Comparison of ENCODE assay signal across 21 cellular contexts in the genomic region with DNA sequence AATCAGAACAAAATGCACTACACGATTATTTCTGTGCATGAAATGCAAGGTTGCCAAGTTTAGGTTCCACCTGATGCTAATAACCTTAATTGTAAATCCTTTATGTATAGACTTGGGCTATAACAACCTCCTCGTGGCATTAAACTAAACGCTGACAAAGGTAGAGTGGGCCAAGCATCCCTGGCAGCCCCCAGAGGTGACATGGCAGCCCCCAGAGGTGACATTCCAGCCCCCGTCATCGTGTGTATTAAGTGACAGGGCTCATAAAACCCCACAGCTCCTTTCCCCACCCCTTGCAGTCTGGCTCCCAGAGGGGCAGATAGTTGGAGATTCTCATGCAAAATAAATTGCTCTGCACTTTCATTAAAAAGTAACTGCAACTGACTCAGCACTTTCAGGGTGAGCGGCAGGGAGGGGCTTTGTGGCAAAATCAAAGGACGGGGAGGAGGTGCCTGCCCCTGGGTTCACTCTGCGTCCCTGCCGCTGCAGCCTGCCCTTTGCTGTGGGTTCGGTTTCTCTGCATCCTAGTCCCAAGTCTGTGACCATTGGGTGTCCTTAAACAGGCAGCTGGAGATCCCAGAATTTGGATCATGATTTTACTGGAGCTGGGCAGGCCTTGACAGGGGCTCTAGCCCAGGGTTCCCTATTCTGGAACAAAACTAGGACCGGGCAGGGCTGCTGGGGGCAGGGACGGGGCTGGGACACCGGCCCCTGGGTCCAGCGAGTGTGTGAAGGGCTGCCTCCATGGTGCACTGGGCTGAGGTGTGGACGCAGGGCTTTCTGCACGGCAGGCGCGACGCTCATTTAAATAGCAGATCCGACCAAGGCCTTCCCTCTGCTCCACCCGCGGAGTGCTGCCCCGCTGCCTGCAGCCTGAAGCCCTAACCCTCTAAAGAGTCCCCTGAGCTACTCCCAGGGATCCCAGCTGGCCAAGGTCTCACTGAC.
A peak's percentile ranks its signal among the peaks of the same experiment; 100 is the strongest.
DNase-seq lines count a peak whose midpoint lies in the region; ATAC-seq, FAIRE-seq and TF ChIP-seq lines count a peak whose summit lies in the region.
"Had no signal": no experiment of that assay in that cellular context is flagged by ENCODE, and none has a peak within 500 bp of the region (broad histone marks: within the 10 kb centered on the region; RNA-seq: fewer than 3 reads in every experiment).

No MANE protein-coding gene starts in this region.

- in situ Hi-C loops in K562 (cut with MboI) = no loop called here
- in situ Hi-C loops in HepG2 (cut with HindIII; ENCODE audit: extremely low pct_ligation_motif_present, low pct_unique_long_range_greater_than_20kb) = no loop called here

- BruUV-seq in K562 (replicated peaks; lab: Mats Ljungman, UMichigan) (no TSS peak), HepG2 (replicated peaks; lab: Mats Ljungman, UMichigan) (no TSS peak)

- FAIRE-seq in K562 (lab: Jason Lieb, UNC) = no peak
- FAIRE-seq in HepG2 (lab: Jason Lieb, UNC) = no peak
- FAIRE-seq: TTC549 had no signal

- under 1% methylated on average over 23 of the region's 23 CpGs for WGBS in K562 (ENCODE audit: insufficient coverage, low coverage, missing lambda C conversion rate)
- WGBS in HepG2 (ENCODE audit: low lambda C conversion rate) = 16% methylated on average over 8 of the region's 23 CpGs
- 85 to 87% methylated on average over 23 of the region's 23 CpGs for WGBS in aorta, 2 donors
- WGBS in prostate gland = 68% methylated on average over 22 of the region's 23 CpGs

- H3K9me3 ChIP-seq in HEK293 (ENCODE audit: control insufficient read depth, insufficient read depth, low read depth, low read length) (no peaks in the 10 kb centered on the region), K562 (replicated peaks; ENCODE audit: control insufficient read depth, insufficient read depth, low read depth, low read length) (no peaks in the 10 kb centered on the region), HepG2 (ENCODE audit: low read length) (no peaks in the 10 kb centered on the region), aorta (ENCODE audit: control insufficient read depth, low read length) (no peaks in the 10 kb centered on the region), prostate gland (no peaks in the 10 kb centered on the region)
- H3K9me3 ChIP-seq: heart right ventricle, mucosa of descending colon, tibial artery had no signal

- H3K9me1 ChIP-seq in K562 (ENCODE audit: control insufficient read depth, insufficient read depth, low read length) = peaks cover 3% of the 10 kb centered on the region

- DNase-seq in K562 (ENCODE audit: extremely low read depth in 1 of 4, low spot score in 3 of 4) (no peak), HepG2 (ENCODE audit: low spot score) (no peak), aorta (peak; percentile 18 to 40), NCI-H2081 treated with DMSO at 0.1 percent for 48 hours (lab: John Stamatoyannopoulos, UW) (no peak), prostate gland (ENCODE audit: low spot score) (no peak)
- DNase-seq: activated CD4-positive, alpha-beta T cell treated with anti-CD3 and anti-CD28 coated beads for 36 hours; brain microvascular endothelial cell; C1 segment of cervical spinal cord; GF-D8; heart right ventricle; nucleus accumbens; tibial artery had no signal

- H3K4me2 ChIP-seq in K562 (ENCODE audit: insufficient read depth, low read length) = no peak overlapping the region
- H3K4me2 ChIP-seq in HepG2 (ENCODE audit: low read depth, low read length) = no peak overlapping the region
- H3K4me2 ChIP-seq: KMS-11 had no signal

- ATAC-seq in K562 = no peak
- ATAC-seq in HepG2 = no peak
- ATAC-seq in aorta (ENCODE audit: low FRiP score) = no peak
- ATAC-seq in HG02970 (IDR thresholded peaks at IDR 0.05; ENCODE audit: low FRiP score, unreplicated experiment) = no peak
- ATAC-seq: activated CD4-positive, alpha-beta T cell treated with anti-CD3 and anti-CD28 coated beads for 36 hours; heart right ventricle; mucosa of descending colon; right cardiac atrium; stimulated activated memory B cell treated with anti-CD40 and anti-IgM and Interleukin-4, amounts not matched to agents 10 μg/mL and 1 μg/mL and 100 μg/mL, for 72 hours had no signal

- CTCF ChIA-PET in HEK293 (lab: Yijun Ruan, JAX) (interaction anchor here (0.7 kb wide), 1 partner anchor 72 kb away, joined by 3 read pairs; no protein-coding TSS in a partner anchor), K562 (lab: Yijun Ruan, JAX; ENCODE audit: low intra/inter-chr PET ratio) (no interaction called here), HepG2 (lab: Yijun Ruan, JAX; ENCODE audit: low intra/inter-chr PET ratio, low total read pairs) (no interaction called here)

- TF ChIP-seq CTCF in HEK293 (tag by site-specific recombination; IDR thresholded peaks at IDR 0.05) (no peak), K562 (IDR thresholded peaks at IDR 0.05 in 2 of 3, conservative IDR thresholded peaks at IDR 0.05 in 1 of 3; ENCODE audit: insufficient read depth in 2 of 3, low read depth in 1 of 3, low read length in 3 of 3) (no peak), HepG2 (CRISPR knock-in tag; IDR thresholded peaks at IDR 0.05) (no peak), prostate gland (IDR thresholded peaks at IDR 0.05) (no peak)

- POLR2A ChIA-PET in HEK293 (lab: Yijun Ruan, JAX) (no interaction called here), K562 (lab: Yijun Ruan, JAX) (no interaction called here), HepG2 (lab: Yijun Ruan, JAX) (no interaction called here)

- no peaks in the 10 kb centered on the region for H3K36me3 ChIP-seq in HEK293 (ENCODE audit: control insufficient read depth in 2 of 2, insufficient read depth in 1 of 2, low read length in 2 of 2)
- H3K36me3 ChIP-seq in K562 (ENCODE audit: control insufficient read depth, insufficient read depth, low read length) = no peaks in the 10 kb centered on the region
- no peaks in the 10 kb centered on the region for H3K36me3 ChIP-seq in HepG2 (replicated peaks in 1 of 2; ENCODE audit: control insufficient read depth in 1 of 2, insufficient read depth in 2 of 2, low read length in 2 of 2)
- H3K36me3 ChIP-seq in aorta (ENCODE audit: control insufficient read depth in 1 of 2, insufficient read depth in 2 of 2, low read length in 1 of 2) = no peaks in the 10 kb centered on the region
- H3K36me3 ChIP-seq in prostate gland = no peaks in the 10 kb centered on the region
- H3K36me3 ChIP-seq: brain microvascular endothelial cell, heart right ventricle, tibial artery had no signal

- H3K4me3 ChIP-seq in HEK293 (ENCODE audit: low read depth, low read length) (no peak overlapping the region), K562 (no peak overlapping the region), HepG2 (replicated peaks in 1 of 3; ENCODE audit: insufficient read depth in 1 of 3, low read depth in 2 of 3, low read length in 3 of 3) (no peak overlapping the region), aorta (ENCODE audit: low read length in 2 of 2) (no peak overlapping the region), prostate gland (no peak overlapping the region)
- H3K4me3 ChIP-seq: coronary artery, heart right ventricle, mucosa of descending colon, tibial artery had no signal

- H3K9ac ChIP-seq in K562 (ENCODE audit: insufficient read depth in 1 of 2, low read depth in 2 of 2, low read length in 2 of 2) (no peak overlapping the region; a peak in 1 of 4 replicates), HepG2 (ENCODE audit: insufficient read depth, low read depth, low read length) (no peak overlapping the region)
- H3K9ac ChIP-seq: KMS-11 had no signal

- intact Hi-C loops in K562 (cut with micrococcal nuclease) = no loop called here
- intact Hi-C loops in HepG2 (cut with micrococcal nuclease; ENCODE audit: unreplicated experiment) = no loop called here
- intact Hi-C loops in aorta (cut with DNase I) = no loop called here
- intact Hi-C loops in prostate gland (cut with DNase I) = no loop called here

- H3K27me3 ChIP-seq in K562 (ENCODE audit: control insufficient read depth in 2 of 2, insufficient read depth in 2 of 2, low read length in 2 of 2) = peaks cover 41 to 67% of the 10 kb centered on the region in 2 experiments
- peaks cover 7 to 44% of the 10 kb centered on the region in 2 experiments; a peak in 4 of 5 replicates for H3K27me3 ChIP-seq in HepG2 (ENCODE audit: control insufficient read depth in 1 of 2, insufficient read depth in 2 of 2, low read length in 2 of 2)
- no peaks in the 10 kb centered on the region for H3K27me3 ChIP-seq in aorta (ENCODE audit: control insufficient read depth in 1 of 2, insufficient read depth in 2 of 2, low read length in 1 of 2)
- H3K27me3 ChIP-seq in prostate gland (replicated peaks; ENCODE audit: insufficient read depth) = no peaks in the 10 kb centered on the region
- H3K27me3 ChIP-seq: brain microvascular endothelial cell had no signal

- TF ChIP-seq EP300 in K562 (IDR thresholded peaks at IDR 0.05; ENCODE audit: low read length) = no peak
- no peak for TF ChIP-seq EP300 in HepG2 (IDR thresholded peaks at IDR 0.05; ENCODE audit: low read depth in 2 of 2, low read length in 2 of 2)
- TF ChIP-seq EP300 in HepG2 (CRISPR knock-in tag; IDR thresholded peaks at IDR 0.05; ENCODE audit: borderline replicate concordance) = no peak

- no peak for TF ChIP-seq RAD21 in K562 (CRISPR knock-in tag; conservative IDR thresholded peaks at IDR 0.05 in 1 of 2, IDR thresholded peaks at IDR 0.05 in 1 of 2)
- TF ChIP-seq RAD21 in HepG2 (CRISPR knock-in tag; IDR thresholded peaks at IDR 0.05) = no peak

- no peak overlapping the region for H3K27ac ChIP-seq in HEK293 (ENCODE audit: extremely low read depth, low read depth, low read length)
- no peak overlapping the region for H3K27ac ChIP-seq in K562 (ENCODE audit: extremely low read depth, low read depth, low read length)
- H3K27ac ChIP-seq in HepG2 (ENCODE audit: extremely low read length, insufficient read depth, low read length) = no peak overlapping the region
- no peak overlapping the region for H3K27ac ChIP-seq in aorta (ENCODE audit: low read depth in 1 of 2, low read length in 2 of 2)
- no peak overlapping the region for H3K27ac ChIP-seq in prostate gland
- H3K27ac ChIP-seq: brain microvascular endothelial cell, coronary artery, heart right ventricle, KMS-11, RWPE1, tibial artery had no signal

- TF ChIP-seq POLR2A in K562 (conservative IDR thresholded peaks at IDR 0.05) (no peak), HepG2 (IDR thresholded peaks at IDR 0.05; ENCODE audit: insufficient read depth in 1 of 2, low read depth in 2 of 2, low read length in 2 of 2) (no peak), prostate gland (IDR thresholded peaks at IDR 0.05) (no peak)

- H2AFZ ChIP-seq in K562 (ENCODE audit: low read depth, low read length) = no peak overlapping the region
- H2AFZ ChIP-seq in HepG2 (ENCODE audit: low read length) = no peak overlapping the region

- H3K79me2 ChIP-seq in K562 (ENCODE audit: control insufficient read depth, insufficient read depth, low read length) = no peaks in the 10 kb centered on the region
- no peaks in the 10 kb centered on the region for H3K79me2 ChIP-seq in HepG2 (ENCODE audit: insufficient read depth, low read length)

- H4K20me1 ChIP-seq in K562 (replicated peaks; ENCODE audit: control insufficient read depth, insufficient read depth, low read length) (no peaks in the 10 kb centered on the region; the same call in 1 of the 2 replicates), HepG2 (ENCODE audit: insufficient read depth, low read length) (no peaks in the 10 kb centered on the region)

- H3K4me1 ChIP-seq in HEK293 (ENCODE audit: control insufficient read depth, insufficient read depth, low read length) (no peaks in the 10 kb centered on the region; the same call in 1 of the 2 replicates), K562 (replicated peaks in 1 of 2; ENCODE audit: control insufficient read depth in 2 of 2, insufficient read depth in 2 of 2, low read length in 2 of 2) (peaks cover 0 to 12% of the 10 kb centered on the region in 2 experiments; a peak in 2 of 5 replicates), HepG2 (ENCODE audit: insufficient read depth, low read length) (0 out of 2 replicates have a peak, but pooled peaks cover 6% of the 10 kb centered on the region), aorta (ENCODE audit: control insufficient read depth in 1 of 2, insufficient read depth in 2 of 2, low read length in 2 of 2) (no peaks in the 10 kb centered on the region), prostate gland (replicated peaks) (no peaks in the 10 kb centered on the region)

Comparison
In these comparisons a context has a peak if more than half of its experiments do, and no peak if none do; other contexts are left out.
1. DNase-seq: peak in aorta (2 of 2); none in K562 (0 of 4), HepG2 (single experiment), NCI-H2081 treated with DMSO at 0.1 percent for 48 hours (single experiment) and prostate gland (single experiment).